ENCODE assay signal across 1 cellular context in the genomic region with DNA sequence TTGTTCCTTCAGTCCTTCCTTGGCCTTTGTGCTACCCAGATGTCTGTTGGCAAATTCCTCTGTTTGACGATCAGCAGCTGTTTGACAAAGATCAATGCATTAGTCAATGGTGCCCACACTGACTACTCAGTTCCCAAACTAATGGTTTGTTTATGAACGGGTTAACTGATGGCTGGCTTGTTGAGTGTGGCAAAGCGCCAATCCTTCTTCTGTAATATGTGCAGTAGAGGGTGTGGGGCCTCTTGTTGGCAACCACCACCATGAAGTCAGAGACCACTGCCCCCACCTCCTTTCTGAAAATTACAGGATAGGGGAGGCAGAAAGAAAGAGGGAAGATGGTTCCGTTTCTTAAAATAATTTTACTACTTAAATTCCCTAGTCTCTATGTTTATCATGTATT.
TF ChIP-seq lines count a peak whose summit lies in the region.

No MANE protein-coding gene starts in this region.

TF ChIP-seq in A549, 52 proteins besides CTCF, POLR2A, EP300 and RAD21 (continued from another document):
- TF ChIP-seq, protein P1, sequence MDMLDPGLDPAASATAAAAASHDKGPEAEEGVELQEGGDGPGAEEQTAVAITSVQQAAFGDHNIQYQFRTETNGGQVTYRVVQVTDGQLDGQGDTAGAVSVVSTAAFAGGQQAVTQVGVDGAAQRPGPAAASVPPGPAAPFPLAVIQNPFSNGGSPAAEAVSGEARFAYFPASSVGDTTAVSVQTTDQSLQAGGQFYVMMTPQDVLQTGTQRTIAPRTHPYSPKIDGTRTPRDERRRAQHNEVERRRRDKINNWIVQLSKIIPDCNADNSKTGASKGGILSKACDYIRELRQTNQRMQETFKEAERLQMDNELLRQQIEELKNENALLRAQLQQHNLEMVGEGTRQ (IDR thresholded peaks at IDR 0.05) = no peak
- no peak for TF ChIP-seq CBX8 (IDR thresholded peaks at IDR 0.05)
- no peak for TF ChIP-seq PHF8 (IDR thresholded peaks at IDR 0.05; ENCODE audit: borderline replicate concordance, low read depth)
- no peak for TF ChIP-seq FOSL2 (IDR thresholded peaks at IDR 0.05)
- TF ChIP-seq FOSL2 (CRISPR knock-in tag; IDR thresholded peaks at IDR 0.05) = no peak
- TF ChIP-seq SREBF2 (IDR thresholded peaks at IDR 0.05) = no peak
- no peak for TF ChIP-seq ZNF302 (CRISPR knock-in tag; IDR thresholded peaks at IDR 0.05)
